Comparison of ENCODE assay signal across 1 cellular context in the genomic region with DNA sequence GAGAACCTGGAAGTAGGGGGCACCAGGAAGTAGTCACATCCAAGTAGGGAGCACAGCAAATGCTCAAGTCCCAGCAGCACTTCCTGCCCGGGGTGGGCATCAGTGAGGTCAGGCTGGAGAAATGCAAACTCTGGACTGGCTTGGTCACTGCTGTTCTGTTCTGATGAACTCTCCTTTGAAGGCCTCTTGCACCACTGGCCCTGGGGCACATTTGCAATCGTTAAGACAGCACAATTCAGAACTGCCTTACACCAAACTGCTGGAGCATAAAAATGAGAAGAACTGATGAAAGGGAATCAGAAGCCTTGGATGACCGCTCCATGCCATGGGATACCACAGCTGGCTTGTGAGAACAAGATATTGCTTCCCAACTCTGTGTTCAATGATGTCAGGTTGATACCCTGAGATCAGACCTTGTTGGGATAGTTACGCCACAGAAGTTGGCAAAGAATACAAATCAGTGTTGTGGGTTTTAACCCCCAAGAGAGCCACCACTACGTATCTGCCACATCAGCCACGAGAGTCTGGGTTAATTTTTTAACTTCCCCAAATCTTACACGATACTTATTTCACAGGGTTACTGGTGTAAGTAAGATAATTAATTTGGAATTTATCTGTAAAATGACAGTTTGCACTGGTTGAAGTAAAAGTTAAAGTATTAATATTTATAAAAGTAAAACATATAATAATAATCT.
TF ChIP-seq lines count a peak whose summit lies in the region.

No MANE protein-coding gene starts in this region.

TF ChIP-seq in SK-N-SH treated with all-trans-retinoic acid at 6 μM for 48 hours, 23 proteins besides CTCF, POLR2A, EP300 and RAD21 (continued from another document):
- TF ChIP-seq, protein P1, sequence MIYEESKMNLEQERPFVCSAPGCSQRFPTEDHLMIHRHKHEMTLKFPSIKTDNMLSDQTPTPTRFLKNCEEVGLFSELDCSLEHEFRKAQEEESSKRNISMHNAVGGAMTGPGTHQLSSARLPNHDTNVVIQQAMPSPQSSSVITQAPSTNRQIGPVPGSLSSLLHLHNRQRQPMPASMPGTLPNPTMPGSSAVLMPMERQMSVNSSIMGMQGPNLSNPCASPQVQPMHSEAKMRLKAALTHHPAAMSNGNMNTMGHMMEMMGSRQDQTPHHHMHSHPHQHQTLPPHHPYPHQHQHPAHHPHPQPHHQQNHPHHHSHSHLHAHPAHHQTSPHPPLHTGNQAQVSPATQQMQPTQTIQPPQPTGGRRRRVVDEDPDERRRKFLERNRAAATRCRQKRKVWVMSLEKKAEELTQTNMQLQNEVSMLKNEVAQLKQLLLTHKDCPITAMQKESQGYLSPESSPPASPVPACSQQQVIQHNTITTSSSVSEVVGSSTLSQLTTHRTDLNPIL (CRISPR knock-in tag; IDR thresholded peaks at IDR 0.05; ENCODE audit: low read depth), result no peak
- TF ChIP-seq GLIS3 (CRISPR knock-in tag; IDR thresholded peaks at IDR 0.05) (no peak), TCF4 (CRISPR knock-in tag; IDR thresholded peaks at IDR 0.05; ENCODE audit: borderline replicate concordance) (no peak), ISL1 (CRISPR knock-in tag; IDR thresholded peaks at IDR 0.05) (no peak)
- TF ChIP-seq, protein P2, sequence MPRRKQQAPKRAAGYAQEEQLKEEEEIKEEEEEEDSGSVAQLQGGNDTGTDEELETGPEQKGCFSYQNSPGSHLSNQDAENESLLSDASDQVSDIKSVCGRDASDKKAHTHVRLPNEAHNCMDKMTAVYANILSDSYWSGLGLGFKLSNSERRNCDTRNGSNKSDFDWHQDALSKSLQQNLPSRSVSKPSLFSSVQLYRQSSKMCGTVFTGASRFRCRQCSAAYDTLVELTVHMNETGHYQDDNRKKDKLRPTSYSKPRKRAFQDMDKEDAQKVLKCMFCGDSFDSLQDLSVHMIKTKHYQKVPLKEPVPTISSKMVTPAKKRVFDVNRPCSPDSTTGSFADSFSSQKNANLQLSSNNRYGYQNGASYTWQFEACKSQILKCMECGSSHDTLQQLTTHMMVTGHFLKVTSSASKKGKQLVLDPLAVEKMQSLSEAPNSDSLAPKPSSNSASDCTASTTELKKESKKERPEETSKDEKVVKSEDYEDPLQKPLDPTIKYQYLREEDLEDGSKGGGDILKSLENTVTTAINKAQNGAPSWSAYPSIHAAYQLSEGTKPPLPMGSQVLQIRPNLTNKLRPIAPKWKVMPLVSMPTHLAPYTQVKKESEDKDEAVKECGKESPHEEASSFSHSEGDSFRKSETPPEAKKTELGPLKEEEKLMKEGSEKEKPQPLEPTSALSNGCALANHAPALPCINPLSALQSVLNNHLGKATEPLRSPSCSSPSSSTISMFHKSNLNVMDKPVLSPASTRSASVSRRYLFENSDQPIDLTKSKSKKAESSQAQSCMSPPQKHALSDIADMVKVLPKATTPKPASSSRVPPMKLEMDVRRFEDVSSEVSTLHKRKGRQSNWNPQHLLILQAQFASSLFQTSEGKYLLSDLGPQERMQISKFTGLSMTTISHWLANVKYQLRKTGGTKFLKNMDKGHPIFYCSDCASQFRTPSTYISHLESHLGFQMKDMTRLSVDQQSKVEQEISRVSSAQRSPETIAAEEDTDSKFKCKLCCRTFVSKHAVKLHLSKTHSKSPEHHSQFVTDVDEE (CRISPR knock-in tag; IDR thresholded peaks at IDR 0.05), result no peak
